16 cellular contexts compared by ENCODE assay signal in genomic region chr6:12343440-12344162, GRCh38. TPM values are rescaled to one million over a fixed set of nuclear protein-coding genes. Genes with fewer than 3 reads are reported as not detected.
A peak's percentile ranks its signal among the peaks of the same experiment; 100 is the strongest.
DNase-seq lines count a peak whose midpoint lies in the region; ATAC-seq and TF ChIP-seq lines count a peak whose summit lies in the region.
"Had no signal": no experiment of that assay in that cellular context is flagged by ENCODE, and none has a peak within 500 bp of the region (broad histone marks: within the 10 kb centered on the region; RNA-seq: fewer than 3 reads in every experiment).

No MANE protein-coding gene starts in this region.

- H3K4me1 ChIP-seq in PC-9 (replicated peaks; ENCODE audit: insufficient read depth) (peaks cover 31% of the 10 kb centered on the region), trophoblast cell (ENCODE audit: control insufficient read depth in 1 of 2, insufficient read depth in 2 of 2, low read length in 2 of 2) (peaks cover 3 to 7% of the 10 kb centered on the region in 2 experiments)

- H4K91ac ChIP-seq in trophoblast cell (ENCODE audit: low read depth, low read length): no peak overlapping the region

- BruUV-seq in Calu3 (replicated peaks; lab: Mats Ljungman, UMichigan) (no TSS peak), PC-9 (replicated peaks; lab: Mats Ljungman, UMichigan) (no TSS peak)

- H3K79me2 ChIP-seq in PC-9 (ENCODE audit: low read depth): no peaks in the 10 kb centered on the region
- no peaks in the 10 kb centered on the region for H3K79me2 ChIP-seq in trophoblast cell (ENCODE audit: control insufficient read depth, insufficient read depth, low read length, poor library complexity)

- H4K8ac ChIP-seq in trophoblast cell (ENCODE audit: low read depth, low read length): no peak overlapping the region

- H3K27me3 Mint-ChIP-seq in Calu3 (ENCODE audit: unreplicated experiment): no peaks in the 10 kb centered on the region
- peaks cover 19% of the 10 kb centered on the region for H3K27me3 Mint-ChIP-seq in stimulated activated memory B cell treated with anti-CD40 and anti-IgM and Interleukin-4, amounts not matched to agents 10 μg/mL and 1 μg/mL and 100 μg/mL, for 72 hours

- H3K9ac ChIP-seq in trophoblast cell (ENCODE audit: low read length): no peak overlapping the region

- H3K4me1 Mint-ChIP-seq in Calu3 (ENCODE audit: low read depth, unreplicated experiment): peaks cover 67% of the 10 kb centered on the region
- peaks cover 7% of the 10 kb centered on the region for H3K4me1 Mint-ChIP-seq in stimulated activated memory B cell treated with anti-CD40 and anti-IgM and Interleukin-4, amounts not matched to agents 10 μg/mL and 1 μg/mL and 100 μg/mL, for 72 hours

- no peak overlapping the region for H3K23ac ChIP-seq in trophoblast cell (ENCODE audit: low read length)

- H2BK120ac ChIP-seq in trophoblast cell (ENCODE audit: insufficient read depth, low read length, poor library complexity): no peak overlapping the region

- CTCF ChIA-PET in Calu3 (lab: Charles Lee): interaction anchor here (1.0 to 1.7 kb wide), 5 partner anchors 12 to 161 kb away, joined by 3 to 8 read pairs (median 5); no protein-coding TSS in a partner anchor
- CTCF ChIA-PET in PC-9 (lab: Charles Lee): interaction anchor here (0.6 kb wide), 1 partner anchor 53 kb away, joined by 5 read pairs; no protein-coding TSS in a partner anchor

- H3K36me3 ChIP-seq in PC-9 (ENCODE audit: low read depth) (no peaks in the 10 kb centered on the region), trophoblast cell (ENCODE audit: control insufficient read depth in 1 of 2, insufficient read depth in 2 of 2, low read length in 2 of 2) (no peaks in the 10 kb centered on the region)

- no peaks in the 10 kb centered on the region for H3K79me1 ChIP-seq in trophoblast cell (ENCODE audit: low read length)

- H3K4me2 ChIP-seq in PC-9 (peak overlapping the region; percentile 45), trophoblast cell (ENCODE audit: low read length) (no peak overlapping the region)

- no peak overlapping the region for H2BK5ac ChIP-seq in trophoblast cell (ENCODE audit: low read depth, low read length, poor library complexity)

- H3K9me3 Mint-ChIP-seq in Calu3 (ENCODE audit: low read depth, unreplicated experiment): no peaks in the 10 kb centered on the region
- peaks cover 3% of the 10 kb centered on the region for H3K9me3 Mint-ChIP-seq in stimulated activated memory B cell treated with anti-CD40 and anti-IgM and Interleukin-4, amounts not matched to agents 10 μg/mL and 1 μg/mL and 100 μg/mL, for 72 hours
- H3K9me3 Mint-ChIP-seq: activated CD8-positive, alpha-beta T cell treated with anti-CD3 and anti-CD28 coated beads for 36 hours had no signal

- peaks cover 25% of the 10 kb centered on the region for H3F3A ChIP-seq in PC-9 (ENCODE audit: insufficient read depth, low read depth)

- H3K4ac ChIP-seq in trophoblast cell (ENCODE audit: low read depth, low read length): no peak overlapping the region

- H4K20me1 ChIP-seq in PC-9 (ENCODE audit: insufficient read depth): no peaks in the 10 kb centered on the region

- no peaks in the 10 kb centered on the region for H3K27me3 ChIP-seq in PC-9 (ENCODE audit: insufficient read depth, low read depth)
- H3K27me3 ChIP-seq in trophoblast cell (ENCODE audit: insufficient read depth, low read length): no peaks in the 10 kb centered on the region

- no peak overlapping the region for H3K18ac ChIP-seq in trophoblast cell (ENCODE audit: low read length)

- no peak overlapping the region for H3K4me3 ChIP-seq in PC-9
- H3K4me3 ChIP-seq in trophoblast cell (ENCODE audit: low read depth, low read length): no peak overlapping the region

- H2AK5ac ChIP-seq in trophoblast cell (ENCODE audit: low read length): no peak overlapping the region

- H3K4me3 Mint-ChIP-seq in Calu3 (ENCODE audit: low read depth, unreplicated experiment): peak overlapping the region; percentile 39
- H3K4me3 Mint-ChIP-seq in stimulated activated memory B cell treated with anti-CD40 and anti-IgM and Interleukin-4, amounts not matched to agents 10 μg/mL and 1 μg/mL and 100 μg/mL, for 72 hours: no peak overlapping the region
- H3K4me3 Mint-ChIP-seq: activated CD8-positive, alpha-beta T cell treated with anti-CD3 and anti-CD28 coated beads for 36 hours had no signal

- H2AFZ ChIP-seq in PC-9 (peak overlapping the region; percentile 6; the same call in 1 of the 2 replicates), trophoblast cell (ENCODE audit: insufficient read depth, low read length, poor library complexity) (no peak overlapping the region)

- H3K36me3 Mint-ChIP-seq in Calu3 (ENCODE audit: insufficient read depth, unreplicated experiment): peaks cover 5% of the 10 kb centered on the region
- no peaks in the 10 kb centered on the region for H3K36me3 Mint-ChIP-seq in stimulated activated memory B cell treated with anti-CD40 and anti-IgM and Interleukin-4, amounts not matched to agents 10 μg/mL and 1 μg/mL and 100 μg/mL, for 72 hours

- intact Hi-C loops in Calu3 (cut with micrococcal nuclease; ENCODE audit: unreplicated experiment) (loop anchor here (5.0 kb wide), 1 partner anchor 51 kb away; the partner anchor contains the start of gene EDN1), PC-9 (cut with micrococcal nuclease; ENCODE audit: unreplicated experiment) (no loop called here), posterior cingulate gyrus (cut with DNase I) (no loop called here)

- ATAC-seq in stimulated activated memory B cell treated with anti-CD40 and anti-IgM and Interleukin-4, amounts not matched to agents 10 μg/mL and 1 μg/mL and 100 μg/mL, for 72 hours: no peak
- ATAC-seq: activated CD8-positive, alpha-beta T cell treated with anti-CD3 and anti-CD28 coated beads for 36 hours; esophagus mucosa had no signal

- H2BK12ac ChIP-seq in trophoblast cell (ENCODE audit: low read length): no peak overlapping the region

- H3K9me3 ChIP-seq in PC-9 (ENCODE audit: insufficient read depth, low read depth): no peaks in the 10 kb centered on the region
- no peaks in the 10 kb centered on the region for H3K9me3 ChIP-seq in trophoblast cell (ENCODE audit: insufficient read depth, low read depth, low read length)

- TF ChIP-seq CTCF in Calu3 (IDR thresholded peaks at IDR 0.05; ENCODE audit: unreplicated experiment) (no peak), PC-9 (conservative IDR thresholded peaks at IDR 0.05) (no peak)

- no peak overlapping the region for H3K14ac ChIP-seq in trophoblast cell (ENCODE audit: low read length)

- no CpG with 5 or more reads among the region's 8 CpGs for WGBS in trophoblast cell (ENCODE audit: extremely low coverage, insufficient coverage, insufficient read length)

- H3K27ac ChIP-seq in PC-9 (peak overlapping the region; percentile 35), epithelial cell of prostate (peak overlapping the region; percentile 91), trophoblast cell (ENCODE audit: low read depth, low read length) (no peak overlapping the region)
- H3K27ac ChIP-seq: RWPE1 had no signal

- DNase-seq in Calu3: peak; percentile 59
- peak; percentile 26 to 97 for DNase-seq in PC-9
- no peak for DNase-seq in epithelial cell of prostate (ENCODE audit: low read depth, low spot score)
- peak; percentile 73 to 88 for DNase-seq in trophoblast cell
- no peak for DNase-seq in posterior cingulate gyrus
- no peak for DNase-seq in HPDE6-E6E7 (ENCODE audit: extremely low spot score)
- DNase-seq in HK-2 (ENCODE audit: unreplicated experiment): no peak
- DNase-seq: activated CD8-positive, alpha-beta T cell treated with anti-CD3 and anti-CD28 coated beads for 36 hours; activated effector memory CD4-positive, alpha-beta T cell treated with anti-CD3 and anti-CD28 coated beads, Interleukin-2, amount 50 U/mL, for 16 hours; caudate nucleus; NCI-H1048; NCI-H226; nucleus accumbens had no signal

- peak overlapping the region; percentile 83 for H3K27ac Mint-ChIP-seq in Calu3 (ENCODE audit: unreplicated experiment)
- no peak overlapping the region for H3K27ac Mint-ChIP-seq in stimulated activated memory B cell treated with anti-CD40 and anti-IgM and Interleukin-4, amounts not matched to agents 10 μg/mL and 1 μg/mL and 100 μg/mL, for 72 hours
- H3K27ac Mint-ChIP-seq: activated CD8-positive, alpha-beta T cell treated with anti-CD3 and anti-CD28 coated beads for 36 hours had no signal

- H4K12ac ChIP-seq in trophoblast cell (ENCODE audit: low read depth, low read length): no peak overlapping the region

- no peaks in the 10 kb centered on the region; the same call in 1 of the 2 replicates for H3K9me2 ChIP-seq in PC-9 (ENCODE audit: insufficient read depth)

- POLR2A ChIA-PET in PC-9 (lab: Charles Lee; ENCODE audit: unreplicated experiment): no interaction called here

RNA-seq across cellular contexts. Expression of gene EDN1, which starts 53.4 kb away (rescaled TPM):
- 24.7 and 40.6 TPM in 2 replicates for total RNA-seq in Calu3 (2022)
- total RNA-seq in PC-9 (2021): 3.3 and 5.9 TPM in 2 replicates
- 22.0 and 23.3 TPM in 2 replicates for polyA plus RNA-seq in trophoblast cell (2013)

Comparison
In these comparisons a context has a peak if more than half of its experiments do, and no peak if none do; other contexts are left out.
1. DNase-seq: peak in Calu3 (single experiment), PC-9 (2 of 2) and trophoblast cell (2 of 2); none in epithelial cell of prostate (single experiment), posterior cingulate gyrus (0 of 10), HPDE6-E6E7 (single experiment) and HK-2 (single experiment).